ENCODE assay signal across 11 cellular contexts in genomic region chr5:67983251-67983941, GRCh38.
A peak's percentile ranks its signal among the peaks of the same experiment; 100 is the strongest.
DNase-seq lines count a peak whose midpoint lies in the region; ATAC-seq and TF ChIP-seq lines count a peak whose summit lies in the region.
"Had no signal": no experiment of that assay in that cellular context is flagged by ENCODE, and none has a peak within 500 bp of the region (broad histone marks: within the 10 kb centered on the region; RNA-seq: fewer than 3 reads in every experiment).

No MANE protein-coding gene starts in this region.

- CTCF ChIA-PET in SK-N-SH (lab: Yijun Ruan, JAX): no interaction called here

- no peaks in the 10 kb centered on the region for H3K9me3 ChIP-seq in SK-N-SH
- H3K9me3 ChIP-seq in lower lobe of right lung: no peaks in the 10 kb centered on the region
- H3K9me3 ChIP-seq: BE2C had no signal

- no peaks in the 10 kb centered on the region for H3K79me2 ChIP-seq in SK-N-SH (ENCODE audit: insufficient read depth)
- H3K79me2 ChIP-seq: parathyroid adenoma had no signal

- H3K4me3 Mint-ChIP-seq in activated naive CD8-positive, alpha-beta T cell: no peak overlapping the region
- no peak overlapping the region for H3K4me3 Mint-ChIP-seq in activated naive CD8-positive, alpha-beta T cell treated with anti-CD3 and anti-CD28 coated beads for 36 hours
- H3K4me3 Mint-ChIP-seq in immature natural killer cell: no peak overlapping the region

- H3K4me1 ChIP-seq in SK-N-SH (ENCODE audit: control insufficient read depth in 1 of 2, insufficient read depth in 2 of 2, low read depth in 1 of 2, low read length in 1 of 2) (0 out of 4 replicates have a peak, but pooled peaks cover 0 to 10% of the 10 kb centered on the region in 2 experiments), lower lobe of right lung (no peaks in the 10 kb centered on the region)
- H3K4me1 ChIP-seq: BE2C, parathyroid adenoma had no signal

- H3K4me3 ChIP-seq in SK-N-SH (ENCODE audit: low read depth in 2 of 2, low read length in 1 of 2) (no peak overlapping the region), fibroblast of villous mesenchyme (ENCODE audit: low read depth, low read length) (no peak overlapping the region), lower lobe of right lung (no peak overlapping the region)

- intact Hi-C loops in lower lobe of right lung (cut with DNase I): no loop called here

- H3K27me3 Mint-ChIP-seq in activated naive CD8-positive, alpha-beta T cell: no peaks in the 10 kb centered on the region
- H3K27me3 Mint-ChIP-seq in activated naive CD8-positive, alpha-beta T cell treated with anti-CD3 and anti-CD28 coated beads for 36 hours: no peaks in the 10 kb centered on the region
- H3K27me3 Mint-ChIP-seq in immature natural killer cell (ENCODE audit: low read depth in 3 of 3): peaks cover 0 to 6% (median 0%) of the 10 kb centered on the region in 3 donors

- peaks cover 2% of the 10 kb centered on the region for H3K4me1 Mint-ChIP-seq in activated naive CD8-positive, alpha-beta T cell (ENCODE audit: low read depth)
- peaks cover 3% of the 10 kb centered on the region for H3K4me1 Mint-ChIP-seq in activated naive CD8-positive, alpha-beta T cell treated with anti-CD3 and anti-CD28 coated beads for 36 hours
- H3K4me1 Mint-ChIP-seq in immature natural killer cell: no peaks in the 10 kb centered on the region

- WGBS in SK-N-SH (ENCODE audit: low lambda C conversion rate): 91% methylated on average over 4 of the region's 4 CpGs

- H3K4me2 ChIP-seq in SK-N-SH: no peak overlapping the region

- peak in 1 of 2 experiments; percentile 49; a peak in 1 of 4 replicates for TF ChIP-seq EP300 in SK-N-SH (IDR thresholded peaks at IDR 0.05; ENCODE audit: borderline replicate concordance in 1 of 2, low read depth in 1 of 2, low read length in 1 of 2)

- no peak for TF ChIP-seq RAD21 in SK-N-SH (IDR thresholded peaks at IDR 0.05; ENCODE audit: low read length)

- DNase-seq in activated naive CD8-positive, alpha-beta T cell treated with anti-CD3 and anti-CD28 coated beads for 36 hours: no peak
- DNase-seq in SK-N-SH: no peak
- DNase-seq in fibroblast of villous mesenchyme (ENCODE audit: low read depth): peak; percentile 80
- DNase-seq in immature natural killer cell: no peak
- no peak for DNase-seq in lower lobe of right lung
- DNase-seq in activated gamma-delta T cell treated with Interleukin-2 at 50 U/mL for 16 hours: no peak
- DNase-seq: BE2C, NCI-H1048 had no signal

- H3K9me3 Mint-ChIP-seq in activated naive CD8-positive, alpha-beta T cell (ENCODE audit: low read depth): no peaks in the 10 kb centered on the region
- no peaks in the 10 kb centered on the region for H3K9me3 Mint-ChIP-seq in activated naive CD8-positive, alpha-beta T cell treated with anti-CD3 and anti-CD28 coated beads for 36 hours
- no peaks in the 10 kb centered on the region for H3K9me3 Mint-ChIP-seq in immature natural killer cell

- H3F3A ChIP-seq in SK-N-SH (replicated peaks; ENCODE audit: insufficient read depth): peaks cover 7% of the 10 kb centered on the region

- POLR2A ChIA-PET in SK-N-SH (lab: Yijun Ruan, JAX): no interaction called here

- peak overlapping the region; percentile 5 for H3K27ac Mint-ChIP-seq in activated naive CD8-positive, alpha-beta T cell
- no peak overlapping the region for H3K27ac Mint-ChIP-seq in activated naive CD8-positive, alpha-beta T cell treated with anti-CD3 and anti-CD28 coated beads for 36 hours
- no peak overlapping the region for H3K27ac Mint-ChIP-seq in immature natural killer cell

- no peaks in the 10 kb centered on the region for H3K27me3 ChIP-seq in SK-N-SH (ENCODE audit: insufficient read depth)
- no peaks in the 10 kb centered on the region for H3K27me3 ChIP-seq in lower lobe of right lung (ENCODE audit: low read depth)
- H3K27me3 ChIP-seq: BE2C had no signal

- no peaks in the 10 kb centered on the region for H3K36me3 Mint-ChIP-seq in activated naive CD8-positive, alpha-beta T cell
- no peaks in the 10 kb centered on the region for H3K36me3 Mint-ChIP-seq in activated naive CD8-positive, alpha-beta T cell treated with anti-CD3 and anti-CD28 coated beads for 36 hours
- H3K36me3 Mint-ChIP-seq in immature natural killer cell: no peaks in the 10 kb centered on the region

- no peaks in the 10 kb centered on the region for H3K9me2 ChIP-seq in SK-N-SH

- TF ChIP-seq CTCF in SK-N-SH (IDR thresholded peaks at IDR 0.05) (no peak), fibroblast of villous mesenchyme (IDR thresholded peaks at IDR 0.05; ENCODE audit: insufficient read depth, low read depth, low read length) (no peak), lower lobe of right lung (IDR thresholded peaks at IDR 0.05) (no peak)

- H3K36me3 ChIP-seq in SK-N-SH (replicated peaks in 1 of 2; ENCODE audit: control insufficient read depth in 1 of 2, insufficient read depth in 2 of 2, low read length in 1 of 2) (no peaks in the 10 kb centered on the region), lower lobe of right lung (no peaks in the 10 kb centered on the region)
- H3K36me3 ChIP-seq: BE2C had no signal

- H3K9ac ChIP-seq in SK-N-SH: no peak overlapping the region
- H3K9ac ChIP-seq: parathyroid adenoma had no signal

- no peak overlapping the region for H2AFZ ChIP-seq in SK-N-SH (ENCODE audit: low read depth)
- H2AFZ ChIP-seq: parathyroid adenoma had no signal

- ATAC-seq in GM21717 (IDR thresholded peaks at IDR 0.05; ENCODE audit: unreplicated experiment): no peak
- no peak for ATAC-seq in lower lobe of right lung

- peak overlapping the region in 1 of 2 experiments; percentile 40; a peak in 3 of 4 replicates for H3K27ac ChIP-seq in SK-N-SH (ENCODE audit: low read depth in 2 of 2, low read length in 1 of 2)
- H3K27ac ChIP-seq in lower lobe of right lung: no peak overlapping the region
- H3K27ac ChIP-seq: parathyroid adenoma had no signal

- no peaks in the 10 kb centered on the region for H4K20me1 ChIP-seq in SK-N-SH (ENCODE audit: insufficient read depth)

TF ChIP-seq in SK-N-SH, 30 proteins besides CTCF, POLR2A, EP300 and RAD21:
- TF ChIP-seq EZH2phosphoT487 (IDR thresholded peaks at IDR 0.05; ENCODE audit: borderline replicate concordance, low read depth) (no peak), JUND (IDR thresholded peaks at IDR 0.05) (peak; percentile 71), MXI1 (IDR thresholded peaks at IDR 0.05; ENCODE audit: low read depth, low read length) (no peak), NFIC (IDR thresholded peaks at IDR 0.05; ENCODE audit: borderline replicate concordance) (peak; percentile 33; the same call in 1 of the 2 replicates), GABPA (IDR thresholded peaks at IDR 0.05; ENCODE audit: low read depth) (no peak), REST (IDR thresholded peaks at IDR 0.05; ENCODE audit: low read depth, low read length) (no peak), SIN3A (IDR thresholded peaks at IDR 0.05; ENCODE audit: borderline replicate concordance, low read depth, low read length) (no peak), MEF2A (IDR thresholded peaks at IDR 0.05; ENCODE audit: borderline replicate concordance, low read depth) (peak; percentile 60; the same call in 1 of the 2 replicates), RXRA (IDR thresholded peaks at IDR 0.05; ENCODE audit: borderline replicate concordance, low read depth) (no peak), MAX (IDR thresholded peaks at IDR 0.05; ENCODE audit: low read depth) (no peak), TCF12 (IDR thresholded peaks at IDR 0.05) (peak; percentile 45; the same call in 1 of the 2 replicates), CHD2 (IDR thresholded peaks at IDR 0.05; ENCODE audit: low read length, partially characterized antibody) (no peak), FOSL2 (IDR thresholded peaks at IDR 0.05; ENCODE audit: borderline replicate concordance, low read depth) (peak; percentile 67; the same call in 1 of the 2 replicates), NRF1 (IDR thresholded peaks at IDR 0.05; ENCODE audit: low read depth, low read length) (no peak), POLR2AphosphoS5 (IDR thresholded peaks at IDR 0.05; ENCODE audit: low read depth, low read length) (no peak), YY1 (IDR thresholded peaks at IDR 0.05; ENCODE audit: low read depth) (no peak)
